13 cellular contexts compared by ENCODE assay signal in the genomic region with DNA sequence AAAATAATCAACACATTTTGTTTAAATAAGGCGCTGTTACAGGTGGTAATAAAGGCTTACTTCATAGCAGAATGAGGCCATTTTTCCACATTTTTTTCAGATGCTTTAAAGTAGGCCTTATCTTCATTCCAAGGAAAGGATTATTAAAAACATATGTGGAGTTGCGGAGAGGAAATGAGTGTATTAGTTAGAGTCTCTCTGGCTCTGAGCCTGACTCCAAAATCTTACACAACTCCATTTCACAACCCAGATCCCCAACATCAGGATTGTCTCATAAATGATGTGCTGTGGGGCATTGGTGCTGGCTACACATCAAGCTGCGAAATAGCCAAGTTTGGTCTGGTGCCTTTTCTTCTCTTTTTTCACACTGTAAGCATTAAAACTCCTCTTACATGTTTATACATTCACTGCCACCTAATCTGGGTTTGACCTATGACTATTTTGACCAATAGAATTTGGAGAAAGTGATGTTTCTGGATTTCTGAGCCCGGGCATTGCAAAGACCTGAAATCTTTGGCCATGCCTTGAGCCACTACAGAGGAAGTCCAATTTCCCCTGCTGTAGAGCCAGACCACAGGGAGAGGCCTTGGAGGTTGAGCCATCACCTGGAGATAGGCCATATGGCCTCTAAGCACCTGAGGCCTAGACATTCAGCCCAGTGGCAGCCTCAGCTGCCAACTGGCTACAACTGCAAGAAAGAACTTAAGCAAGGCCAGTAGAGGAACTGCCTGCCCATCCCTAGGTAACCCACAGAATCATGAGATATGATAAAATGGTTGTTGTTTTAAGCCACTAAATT. TPM values are rescaled to one million over a fixed set of nuclear protein-coding genes. Genes with fewer than 3 reads are reported as not detected.
DNase-seq lines count a peak whose midpoint lies in the region; ATAC-seq and TF ChIP-seq lines count a peak whose summit lies in the region.
"Had no signal": no experiment of that assay in that cellular context is flagged by ENCODE, and none has a peak within 500 bp of the region (broad histone marks: within the 10 kb centered on the region; RNA-seq: fewer than 3 reads in every experiment).

No MANE protein-coding gene starts in this region.

- WGBS in heart right ventricle, 2 donors = 53% methylated on average over 4 of the region's 4 CpGs

- no peak overlapping the region for H3K4me3 Mint-ChIP-seq in GM23338
- H3K4me3 Mint-ChIP-seq: natural killer cell had no signal

- DNase-seq in GM23338 (ENCODE audit: low spot score) = no peak
- DNase-seq in amniotic stem cell (lab: John Stamatoyannopoulos, UW) = peak; percentile 81
- DNase-seq in heart right ventricle = peak in 1 of 2 donors; percentile 35
- DNase-seq in stimulated activated CD4-positive, alpha-beta T cell treated with anti-CD3 and anti-CD28 coated beads, Interleukin-15, amount 100 ng/mL, for 24 hours = no peak
- DNase-seq in activated CD4-positive, alpha-beta T cell treated with anti-CD3 and anti-CD28 coated beads, Interleukin-2, amount 50 U/mL, for 4 hours = no peak
- DNase-seq: activated T-cell treated with anti-CD3 and anti-CD28 coated beads for 4 hours, dermis blood vessel endothelial cell, DMS 273 treated with DMSO at 0.1 percent for 48 hours, natural killer cell, NCI-H1417 treated with DMSO at 0.1 percent for 48 hours had no signal

- H3K4me1 ChIP-seq in GM23338 (ENCODE audit: insufficient read depth) (peaks cover 14% of the 10 kb centered on the region), heart right ventricle (peaks cover 0 to 36% (median 24%) of the 10 kb centered on the region in 9 donors), subcutaneous abdominal adipose tissue (ENCODE audit: control insufficient read depth in 5 of 5, insufficient read depth in 5 of 5, low read length in 5 of 5) (peaks cover 5 to 30% (median 16%) of the 10 kb centered on the region in 5 donors)

- no peaks in the 10 kb centered on the region for H4K20me1 ChIP-seq in GM23338 (replicated peaks; ENCODE audit: insufficient read depth)

- H2AFZ ChIP-seq in GM23338 = 0 out of 2 replicates have a peak overlapping the region, but pooled peaks have one; percentile 25

- peaks cover 12% of the 10 kb centered on the region for H3K4me1 Mint-ChIP-seq in GM23338
- H3K4me1 Mint-ChIP-seq: natural killer cell had no signal

- H3K9me2 ChIP-seq in GM23338 (ENCODE audit: insufficient read depth) = peaks cover 3% of the 10 kb centered on the region; the same call in 1 of the 2 replicates

- H3K36me3 ChIP-seq in GM23338 (ENCODE audit: insufficient read depth) = no peaks in the 10 kb centered on the region
- no peaks in the 10 kb centered on the region for H3K36me3 ChIP-seq in heart right ventricle
- no peaks in the 10 kb centered on the region for H3K36me3 ChIP-seq in subcutaneous abdominal adipose tissue (ENCODE audit: control insufficient read depth in 5 of 5, insufficient read depth in 5 of 5, low read length in 5 of 5)

- H3K9ac ChIP-seq in subcutaneous abdominal adipose tissue (ENCODE audit: low read length in 5 of 5) = no peak overlapping the region

- no peaks in the 10 kb centered on the region for H3K79me2 ChIP-seq in GM23338 (replicated peaks; ENCODE audit: insufficient read depth)

- peaks cover 2% of the 10 kb centered on the region for H3K27me3 Mint-ChIP-seq in GM23338 (ENCODE audit: insufficient read depth, low read depth, poor library complexity)

- ATAC-seq in GM23338 = no peak
- ATAC-seq in heart right ventricle = peak; percentile 63 to 84 (median 69)
- no peak for ATAC-seq in HG03139 (IDR thresholded peaks at IDR 0.05; ENCODE audit: unreplicated experiment)
- no peak for ATAC-seq in HG02588 (IDR thresholded peaks at IDR 0.05; ENCODE audit: unreplicated experiment)
- ATAC-seq: natural killer cell had no signal

- H3K36me3 Mint-ChIP-seq in GM23338 (ENCODE audit: low read depth) = no peaks in the 10 kb centered on the region
- H3K36me3 Mint-ChIP-seq: natural killer cell had no signal

- TF ChIP-seq CTCF in GM23338 (conservative IDR thresholded peaks at IDR 0.05; ENCODE audit: low read depth in 2 of 2) (no peak), heart right ventricle (IDR thresholded peaks at IDR 0.05) (no peak)

- no peak overlapping the region for H3K27ac Mint-ChIP-seq in GM23338
- H3K27ac Mint-ChIP-seq: natural killer cell had no signal

- 0 out of 2 replicates have a peak, but pooled peaks cover 1% of the 10 kb centered on the region for H3F3A ChIP-seq in GM23338 (replicated peaks; ENCODE audit: low read depth)

- no peak overlapping the region for H3K4me3 ChIP-seq in GM23338
- no peak overlapping the region for H3K4me3 ChIP-seq in heart right ventricle
- H3K4me3 ChIP-seq in subcutaneous abdominal adipose tissue (ENCODE audit: low read depth in 1 of 5, low read length in 5 of 5) = no peak overlapping the region

- H3K9me3 ChIP-seq in heart right ventricle = no peaks in the 10 kb centered on the region
- no peaks in the 10 kb centered on the region for H3K9me3 ChIP-seq in subcutaneous abdominal adipose tissue (ENCODE audit: control insufficient read depth in 5 of 5, low read length in 5 of 5)

- H3K9me3 Mint-ChIP-seq in GM23338 = no peaks in the 10 kb centered on the region

- no peak overlapping the region for H3K4me2 ChIP-seq in GM23338

- H3K27me3 ChIP-seq in GM23338 (ENCODE audit: insufficient read depth) (no peaks in the 10 kb centered on the region), heart right ventricle (no peaks in the 10 kb centered on the region), subcutaneous abdominal adipose tissue (ENCODE audit: control insufficient read depth in 5 of 5, insufficient read depth in 4 of 5, low read length in 5 of 5) (no peaks in the 10 kb centered on the region)

- H3K27ac ChIP-seq in GM23338 (ENCODE audit: low read depth) (no peak overlapping the region), heart right ventricle (peak overlapping the region in 6 of 10 donors; percentile 5 to 55 (median 49)), subcutaneous abdominal adipose tissue (ENCODE audit: low read depth, low read length) (peak overlapping the region; percentile 63)

- intact Hi-C loops in heart right ventricle (cut with DNase I) = no loop called here

TF ChIP-seq in GM23338, 12 proteins besides CTCF, POLR2A, EP300 and RAD21:
- TF ChIP-seq, protein P1, sequence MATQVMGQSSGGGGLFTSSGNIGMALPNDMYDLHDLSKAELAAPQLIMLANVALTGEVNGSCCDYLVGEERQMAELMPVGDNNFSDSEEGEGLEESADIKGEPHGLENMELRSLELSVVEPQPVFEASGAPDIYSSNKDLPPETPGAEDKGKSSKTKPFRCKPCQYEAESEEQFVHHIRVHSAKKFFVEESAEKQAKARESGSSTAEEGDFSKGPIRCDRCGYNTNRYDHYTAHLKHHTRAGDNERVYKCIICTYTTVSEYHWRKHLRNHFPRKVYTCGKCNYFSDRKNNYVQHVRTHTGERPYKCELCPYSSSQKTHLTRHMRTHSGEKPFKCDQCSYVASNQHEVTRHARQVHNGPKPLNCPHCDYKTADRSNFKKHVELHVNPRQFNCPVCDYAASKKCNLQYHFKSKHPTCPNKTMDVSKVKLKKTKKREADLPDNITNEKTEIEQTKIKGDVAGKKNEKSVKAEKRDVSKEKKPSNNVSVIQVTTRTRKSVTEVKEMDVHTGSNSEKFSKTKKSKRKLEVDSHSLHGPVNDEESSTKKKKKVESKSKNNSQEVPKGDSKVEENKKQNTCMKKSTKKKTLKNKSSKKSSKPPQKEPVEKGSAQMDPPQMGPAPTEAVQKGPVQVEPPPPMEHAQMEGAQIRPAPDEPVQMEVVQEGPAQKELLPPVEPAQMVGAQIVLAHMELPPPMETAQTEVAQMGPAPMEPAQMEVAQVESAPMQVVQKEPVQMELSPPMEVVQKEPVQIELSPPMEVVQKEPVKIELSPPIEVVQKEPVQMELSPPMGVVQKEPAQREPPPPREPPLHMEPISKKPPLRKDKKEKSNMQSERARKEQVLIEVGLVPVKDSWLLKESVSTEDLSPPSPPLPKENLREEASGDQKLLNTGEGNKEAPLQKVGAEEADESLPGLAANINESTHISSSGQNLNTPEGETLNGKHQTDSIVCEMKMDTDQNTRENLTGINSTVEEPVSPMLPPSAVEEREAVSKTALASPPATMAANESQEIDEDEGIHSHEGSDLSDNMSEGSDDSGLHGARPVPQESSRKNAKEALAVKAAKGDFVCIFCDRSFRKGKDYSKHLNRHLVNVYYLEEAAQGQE (IDR thresholded peaks at IDR 0.05; ENCODE audit: unreplicated experiment) = no peak
- TF ChIP-seq ETS1 (IDR thresholded peaks at IDR 0.05) = no peak
- TF ChIP-seq CREB1 (CRISPR knock-in tag; IDR thresholded peaks at IDR 0.05; ENCODE audit: low read depth) = no peak
- no peak for TF ChIP-seq JUNB (IDR thresholded peaks at IDR 0.05; ENCODE audit: unreplicated experiment)
- TF ChIP-seq EZH2phosphoT487 (IDR thresholded peaks at IDR 0.05; ENCODE audit: unreplicated experiment) = no peak

RNA-seq across cellular contexts. Expression of gene SOD3, which starts 16.7 kb away (rescaled TPM):
- 11.8 and 16.6 TPM in 2 replicates for total RNA-seq in GM23338 (2014; rRNA removed; shearing (Covaris generic))
- polyA plus RNA-seq in GM23338 (2016; fragmentation: Nextera tagmentation; extraction: Ambion mirVana) (7.5 and 8.9 TPM in 2 replicates), heart right ventricle (10 to 100 TPM; 15.1 to 31.9 TPM)
- total RNA-seq in heart right ventricle = 100 to 1,000 TPM in 2 of 10 donors, 10 to 100 TPM in 8; 30.3 to 118 (median 56.2) TPM
- total RNA-seq: dermis blood vessel endothelial cell, natural killer cell had no signal

Comparison
In these comparisons a context has a peak if more than half of its experiments do, and no peak if none do; other contexts are left out.
1. ATAC-seq: peak in heart right ventricle (8 of 8); none in GM23338 (single experiment), HG03139 (single experiment) and HG02588 (single experiment).